8 cellular contexts compared by ENCODE assay signal in genomic region chr9:85900504-85901201, GRCh38. TPM values are rescaled to one million over a fixed set of nuclear protein-coding genes. Genes with fewer than 3 reads are reported as not detected.
DNase-seq lines count a peak whose midpoint lies in the region; ATAC-seq and TF ChIP-seq lines count a peak whose summit lies in the region.

No MANE protein-coding gene starts in this region.

- POLR2A ChIA-PET in CD8-positive, alpha-beta memory T cell (lab: Charles Lee): no interaction called here
- POLR2A ChIA-PET in RWPE1 (lab: Yijun Ruan, JAX; ENCODE audit: low non-redundant PET): no interaction called here

- H3K36me3 ChIP-seq in CD8-positive, alpha-beta memory T cell (ENCODE audit: insufficient read depth, low read length): no peaks in the 10 kb centered on the region
- no peaks in the 10 kb centered on the region for H3K36me3 ChIP-seq in HAP-1 (replicated peaks)
- H3K36me3 ChIP-seq in body of pancreas (replicated peaks in 1 of 2; ENCODE audit: insufficient read depth in 1 of 2, low read depth in 2 of 2): no peaks in the 10 kb centered on the region
- no peaks in the 10 kb centered on the region for H3K36me3 ChIP-seq in aorta (ENCODE audit: control insufficient read depth in 1 of 2, insufficient read depth in 2 of 2, low read length in 1 of 2)

- DNase-seq in CD8-positive, alpha-beta memory T cell: peak in 4 of 5 donors; percentile 5 to 51 (median 36)
- DNase-seq in HAP-1 (ENCODE audit: low spot score in 2 of 2) (peak; percentile 50 to 78), RWPE1 (ENCODE audit: low spot score) (peak; percentile 26), body of pancreas (peak in 1 of 4 donors; percentile 19), medulla oblongata (ENCODE audit: extremely low spot score) (peak; percentile 33), aorta (no peak)

- peak; percentile 38; the same call in 1 of the 2 replicates for TF ChIP-seq CTCF in RWPE1 (conservative IDR thresholded peaks at IDR 0.05; ENCODE audit: low read depth)
- peak in 4 of 7 experiments; percentile 21 to 38 (median 23) for TF ChIP-seq CTCF in body of pancreas (IDR thresholded peaks at IDR 0.05)

- in situ Hi-C loops in HAP-1 (cut with MboI; ENCODE audit: low sequenced_read_pairs): no loop called here

- TF ChIP-seq POLR2A in body of pancreas (IDR thresholded peaks at IDR 0.05): no peak

- no peak overlapping the region for H3K4me3 Mint-ChIP-seq in CD8-positive, alpha-beta memory T cell

- H3K4me1 ChIP-seq in CD8-positive, alpha-beta memory T cell (ENCODE audit: insufficient read depth, low read length): no peaks in the 10 kb centered on the region
- H3K4me1 ChIP-seq in HAP-1 (no peaks in the 10 kb centered on the region), body of pancreas (no peaks in the 10 kb centered on the region), aorta (ENCODE audit: control insufficient read depth in 1 of 2, insufficient read depth in 2 of 2, low read length in 2 of 2) (no peaks in the 10 kb centered on the region)

- no peak overlapping the region for H3K27ac Mint-ChIP-seq in CD8-positive, alpha-beta memory T cell

- no peaks in the 10 kb centered on the region for H3K9me3 ChIP-seq in CD8-positive, alpha-beta memory T cell (ENCODE audit: low read length)
- H3K9me3 ChIP-seq in HAP-1 (no peaks in the 10 kb centered on the region), body of pancreas (no peaks in the 10 kb centered on the region), aorta (ENCODE audit: control insufficient read depth, low read length) (no peaks in the 10 kb centered on the region)

- CTCF ChIA-PET in CD8-positive, alpha-beta memory T cell (lab: Charles Lee): no interaction called here
- CTCF ChIA-PET in RWPE1 (lab: Yijun Ruan, JAX): interaction anchor here (0.6 to 0.7 kb wide), 5 partner anchors 11 to 410 kb away, joined by 3 to 4 read pairs (median 3); no protein-coding TSS in a partner anchor

- H3K9me3 Mint-ChIP-seq in CD8-positive, alpha-beta memory T cell: no peaks in the 10 kb centered on the region

- no peak overlapping the region for H3K27ac ChIP-seq in CD8-positive, alpha-beta memory T cell (ENCODE audit: low read depth, low read length)
- H3K27ac ChIP-seq in RWPE1: no peak overlapping the region
- H3K27ac ChIP-seq in body of pancreas: no peak overlapping the region
- H3K27ac ChIP-seq in aorta (ENCODE audit: low read depth in 1 of 2, low read length in 2 of 2): no peak overlapping the region

- H3K4me3 ChIP-seq in CD8-positive, alpha-beta memory T cell (ENCODE audit: low read length): no peak overlapping the region
- H3K4me3 ChIP-seq in HAP-1: no peak overlapping the region
- H3K4me3 ChIP-seq in body of pancreas: no peak overlapping the region
- H3K4me3 ChIP-seq in aorta (ENCODE audit: low read length in 2 of 2): no peak overlapping the region

- intact Hi-C loops in body of pancreas (cut with DNase I): no loop called here
- intact Hi-C loops in aorta (cut with DNase I): no loop called here

- peaks cover 0 to 3% (median under 1%) of the 10 kb centered on the region in 3 donors for H3K36me3 Mint-ChIP-seq in CD8-positive, alpha-beta memory T cell

- H3K27me3 ChIP-seq in CD8-positive, alpha-beta memory T cell (ENCODE audit: insufficient read depth, low read length, poor library complexity, severe bottlenecking): no peaks in the 10 kb centered on the region
- 0 out of 2 replicates have a peak, but pooled peaks cover 3% of the 10 kb centered on the region for H3K27me3 ChIP-seq in HAP-1 (ENCODE audit: low read depth)
- H3K27me3 ChIP-seq in body of pancreas: no peaks in the 10 kb centered on the region
- no peaks in the 10 kb centered on the region for H3K27me3 ChIP-seq in aorta (ENCODE audit: control insufficient read depth in 1 of 2, insufficient read depth in 2 of 2, low read length in 1 of 2)

- peaks cover 0 to 1% of the 10 kb centered on the region in 2 donors for H3K27me3 Mint-ChIP-seq in CD8-positive, alpha-beta memory T cell

- ATAC-seq in body of pancreas (no peak), HG02870 (IDR thresholded peaks at IDR 0.05; ENCODE audit: unreplicated experiment) (no peak), aorta (ENCODE audit: low FRiP score) (no peak), GM21786 (IDR thresholded peaks at IDR 0.05; ENCODE audit: unreplicated experiment) (no peak)

- peaks cover 0 to 6% (median 0%) of the 10 kb centered on the region in 3 donors for H3K4me1 Mint-ChIP-seq in CD8-positive, alpha-beta memory T cell

- WGBS in body of pancreas, 2 donors: 59 to 60% methylated on average over 9 of the region's 9 CpGs
- 54 to 58% methylated on average over 9 of the region's 9 CpGs for WGBS in aorta, 2 donors

RNA-seq across cellular contexts. Expression of gene NAA35, which starts 40.3 kb away (rescaled TPM):
- 10 to 100 TPM; 32.8 to 34.1 TPM for total RNA-seq in CD8-positive, alpha-beta memory T cell
- 13.5 TPM for polyA plus RNA-seq in CD8-positive, alpha-beta memory T cell
- 10 to 100 TPM; 21.3 to 32.3 TPM for total RNA-seq in body of pancreas
- total RNA-seq in aorta: 10 to 100 TPM; 22.8 to 23.5 TPM
- 10 to 100 TPM in 1 of 2 donors, 1 to 10 TPM in 1; 4.5 to 10.6 TPM for polyA plus RNA-seq in aorta

Comparison
In these comparisons a context has a peak if more than half of its experiments do, and no peak if none do; other contexts are left out.
1. DNase-seq: peak in CD8-positive, alpha-beta memory T cell (4 of 5), HAP-1 (2 of 2), RWPE1 (single experiment) and medulla oblongata (single experiment); none in aorta (0 of 2).